In genomic region chr10:43211030-43211429, GRCh38 we compare ENCODE assay signal across 15 cellular contexts. TPM values are rescaled to one million over a fixed set of nuclear protein-coding genes. Genes with fewer than 3 reads are reported as not detected.
DNase-seq lines count a peak whose midpoint lies in the region; ATAC-seq, FAIRE-seq and TF ChIP-seq lines count a peak whose summit lies in the region.
"Had no signal": no experiment of that assay in that cellular context is flagged by ENCODE, and none has a peak within 500 bp of the region (broad histone marks: within the 10 kb centered on the region; RNA-seq: fewer than 3 reads in every experiment).

No MANE protein-coding gene starts in this region.

- 20% methylated on average over 5 of the region's 6 CpGs for WGBS in mammary epithelial cell (ENCODE audit: low coverage, missing lambda C conversion rate)

- no peak overlapping the region for H3K9ac ChIP-seq in mammary epithelial cell (ENCODE audit: insufficient read depth, low read length)

- DNase-seq in Daoy (ENCODE audit: low read depth): peak; percentile 27
- DNase-seq in mammary epithelial cell: peak; percentile 17
- DNase-seq in left lung: peak; percentile 27 to 63
- no peak for DNase-seq in GM19239 (ENCODE audit: insufficient read length, low spot score)
- DNase-seq in T-helper 2 cell: no peak
- DNase-seq: dermis blood vessel endothelial cell; NCI-H2029 treated with DMSO at 0.1 percent for 48 hours; SIG-M5; stimulated activated CD4-positive, alpha-beta T cell treated with anti-CD3 and anti-CD28 coated beads, Interleukin-2, amount 100 ng/mL, for 48 hours; stimulated activated naive CD4-positive, alpha-beta T cell had no signal

- BruUV-seq in mammary epithelial cell (replicated peaks; lab: Mats Ljungman, UMichigan): no TSS peak

- H3K4me3 ChIP-seq in mammary epithelial cell (replicated peaks in 1 of 3; ENCODE audit: insufficient read depth in 1 of 3, low read depth in 2 of 3, low read length in 3 of 3) (no peak overlapping the region), left lung (no peak overlapping the region)

- H3K27ac ChIP-seq in mammary epithelial cell (ENCODE audit: insufficient read depth, low read depth, low read length): no peak overlapping the region
- no peak overlapping the region for H3K27ac ChIP-seq in left lung

- CTCF ChIA-PET in mammary epithelial cell (lab: Charles Lee; ENCODE audit: low non-redundant PET): no interaction called here

- intact Hi-C loops in mammary epithelial cell (cut with micrococcal nuclease): no loop called here
- intact Hi-C loops in left lung (cut with DNase I): no loop called here

- no peak for TF ChIP-seq CTCF in mammary epithelial cell (conservative IDR thresholded peaks at IDR 0.05 in 1 of 2, IDR thresholded peaks at IDR 0.05 in 1 of 2; ENCODE audit: extremely low read depth in 1 of 2, insufficient read depth in 1 of 2, low read depth in 1 of 2, low read length in 2 of 2)
- TF ChIP-seq CTCF in left lung (IDR thresholded peaks at IDR 0.05): no peak

- H3K9me3 ChIP-seq in mammary epithelial cell (replicated peaks; ENCODE audit: insufficient read depth, low read length) (no peaks in the 10 kb centered on the region), left lung (no peaks in the 10 kb centered on the region)

- no peak overlapping the region for H3K4me2 ChIP-seq in mammary epithelial cell (ENCODE audit: insufficient read depth, low read depth, low read length)

- no peaks in the 10 kb centered on the region for H4K20me1 ChIP-seq in mammary epithelial cell (ENCODE audit: insufficient read depth, low read length)

- ATAC-seq in HG03432 (IDR thresholded peaks at IDR 0.05; ENCODE audit: unreplicated experiment) (peak; percentile 43), left lung (no peak), GM19467 (IDR thresholded peaks at IDR 0.05; ENCODE audit: unreplicated experiment) (no peak)

- in situ Hi-C loops in mammary epithelial cell (cut with MboI; ENCODE audit: low sequenced_read_pairs in 2 of 2): no loop called here

- H3K79me2 ChIP-seq in mammary epithelial cell (ENCODE audit: insufficient read depth, low read length): no peaks in the 10 kb centered on the region

- no peak for FAIRE-seq in GM19239 (lab: Jason Lieb, UNC)
- FAIRE-seq: GM12891, TTC549 had no signal

- H3K27me3 ChIP-seq in mammary epithelial cell (ENCODE audit: insufficient read depth, low read length) (no peaks in the 10 kb centered on the region), left lung (peaks cover 0 to 1% of the 10 kb centered on the region in 2 donors)

- H3K36me3 ChIP-seq in mammary epithelial cell (ENCODE audit: insufficient read depth, low read length) (no peaks in the 10 kb centered on the region), left lung (no peaks in the 10 kb centered on the region)

- H2AFZ ChIP-seq in mammary epithelial cell (ENCODE audit: low read depth, low read length): no peak overlapping the region

- dilution Hi-C loops in mammary epithelial cell (cut with HindIII; ENCODE audit: low sequenced_read_pairs): no loop called here

- H3K4me1 ChIP-seq in mammary epithelial cell (ENCODE audit: insufficient read depth, low read length) (peaks cover 20% of the 10 kb centered on the region), left lung (no peaks in the 10 kb centered on the region)

RNA-seq across cellular contexts. Expression of gene RASGEF1A, which starts 55.8 kb away (rescaled TPM):
- total RNA-seq in Daoy (2014; rRNA removed; shearing (Covaris generic)): not detected in 2 replicates
- total RNA-seq in mammary epithelial cell: 1 to 10 TPM in 1 of 2 donors, not detected in 1; 4.7 TPM
- 0.79 TPM for polyA plus RNA-seq in mammary epithelial cell
- not detected for polyA minus RNA-seq in mammary epithelial cell
- total RNA-seq in left lung: 1 to 10 TPM; 2.0 to 3.1 TPM
- total RNA-seq: LHCN-M2 had no signal

Comparison
In these comparisons a context has a peak if more than half of its experiments do, and no peak if none do; other contexts are left out.
1. DNase-seq: peak in Daoy (single experiment), mammary epithelial cell (single experiment) and left lung (2 of 2); none in GM19239 (single experiment) and T-helper 2 cell (0 of 5).